24 cellular contexts compared by ENCODE assay signal in the genomic region with DNA sequence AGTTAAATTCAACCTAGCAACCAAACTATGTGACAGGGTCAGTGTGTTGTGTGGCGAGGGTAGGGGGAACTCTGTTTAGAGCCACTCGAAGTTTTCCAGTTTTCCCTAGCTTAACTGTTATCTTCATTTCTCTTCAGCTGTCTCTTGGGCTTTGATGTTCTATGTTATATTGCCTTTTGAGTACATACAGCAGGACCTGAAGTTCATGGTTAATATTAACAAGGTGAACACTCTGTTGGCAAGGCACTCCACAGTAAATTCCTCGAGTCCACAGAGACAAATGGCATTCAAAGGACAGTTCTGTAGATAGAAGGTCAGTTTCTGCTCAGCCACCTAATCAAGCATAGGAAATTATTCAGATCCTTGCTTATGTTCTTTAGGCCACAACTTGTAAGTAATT.
A peak's percentile ranks its signal among the peaks of the same experiment; 100 is the strongest.
DNase-seq lines count a peak whose midpoint lies in the region; ATAC-seq and TF ChIP-seq lines count a peak whose summit lies in the region.
"Had no signal": no experiment of that assay in that cellular context is flagged by ENCODE, and none has a peak within 500 bp of the region (broad histone marks: within the 10 kb centered on the region; RNA-seq: fewer than 3 reads in every experiment).

No MANE protein-coding gene starts in this region.

- no peaks in the 10 kb centered on the region for H3K27me3 Mint-ChIP-seq in progenitor cell of endocrine pancreas

- intact Hi-C loops in right lobe of liver (cut with DNase I): no loop called here

- DNase-seq in cardiac muscle cell (ENCODE audit: low read depth in 1 of 2, low spot score in 1 of 2) (peak in 1 of 2 donors; percentile 58), right atrium auricular region (ENCODE audit: low spot score) (no peak), coronary artery (ENCODE audit: low spot score) (no peak), right lobe of liver (no peak), thoracic aorta (ENCODE audit: low spot score) (no peak), progenitor cell of endocrine pancreas (ENCODE audit: low spot score, unreplicated experiment) (no peak), DMS79 treated with DMSO at 0.1 percent for 48 hours (lab: John Stamatoyannopoulos, UW) (no peak)
- no peak for DNase-seq in activated CD8-positive, alpha-beta memory T cell treated with anti-CD3 and anti-CD28 coated beads, Interleukin-2, amount 50 U/mL, for 48 hours
- DNase-seq: activated CD4-positive, alpha-beta T cell treated with anti-CD3 and anti-CD28 coated beads for 36 hours; activated CD8-positive, alpha-beta memory T cell treated with anti-CD3 and anti-CD28 coated beads for 24 hours; activated effector memory CD4-positive, alpha-beta T cell treated with anti-CD3 and anti-CD28 coated beads, Interleukin-2, amount 50 U/mL, for 16 hours; activated naive CD8-positive, alpha-beta T cell treated with anti-CD3 and anti-CD28 coated beads for 36 hours; activated T-cell treated with anti-CD3 and anti-CD28 coated beads, Interleukin-2, amount 50 U/mL, for 1 hour; CD4-positive, CD25-positive, alpha-beta regulatory T cell; effector CD8-positive, alpha-beta T cell; Kasumi-1; MV-4-11; NCI-H146; psoas muscle had no signal

- peak; percentile 75 to 85 (median 82) for ATAC-seq in right lobe of liver
- ATAC-seq in thoracic aorta (ENCODE audit: insufficient number of reproducible peaks, low FRiP score, low read depth): no peak
- ATAC-seq: activated CD4-positive, alpha-beta T cell treated with anti-CD3 and anti-CD28 coated beads for 36 hours; GM12878; psoas muscle had no signal

- H3K27me3 ChIP-seq in cardiac muscle cell (no peaks in the 10 kb centered on the region), right atrium auricular region (no peaks in the 10 kb centered on the region), right lobe of liver (no peaks in the 10 kb centered on the region), thoracic aorta (replicated peaks; ENCODE audit: insufficient read depth) (no peaks in the 10 kb centered on the region)

- H3K4me3 Mint-ChIP-seq in progenitor cell of endocrine pancreas (ENCODE audit: low read depth): no peak overlapping the region
- H3K4me3 Mint-ChIP-seq: activated CD4-positive, alpha-beta T cell treated with anti-CD3 and anti-CD28 coated beads for 36 hours; activated naive CD8-positive, alpha-beta T cell treated with anti-CD3 and anti-CD28 coated beads for 36 hours; CD4-positive, CD25-positive, alpha-beta regulatory T cell; stimulated activated naive CD8-positive, alpha-beta T cell treated with anti-CD3 and anti-CD28 coated beads, Interleukin-15, Interleukin-2, amounts not matched to agents 100 ng/mL and 50 ng/mL, for 24 hours; T-helper 2 cell treated with Interferon-gamma antibody and Interleukin-4, amounts not matched to agents 5 μg/mL and 100 μg/mL, for 36 hours had no signal

- no peak overlapping the region for H3K27ac Mint-ChIP-seq in progenitor cell of endocrine pancreas
- H3K27ac Mint-ChIP-seq: activated CD4-positive, alpha-beta T cell treated with anti-CD3 and anti-CD28 coated beads for 36 hours; activated naive CD8-positive, alpha-beta T cell treated with anti-CD3 and anti-CD28 coated beads for 36 hours; CD4-positive, CD25-positive, alpha-beta regulatory T cell; stimulated activated naive CD8-positive, alpha-beta T cell treated with anti-CD3 and anti-CD28 coated beads, Interleukin-15, Interleukin-2, amounts not matched to agents 100 ng/mL and 50 ng/mL, for 24 hours; T-helper 2 cell treated with Interferon-gamma antibody and Interleukin-4, amounts not matched to agents 5 μg/mL and 100 μg/mL, for 36 hours had no signal

- TF ChIP-seq CTCF in cardiac muscle cell (IDR thresholded peaks at IDR 0.05; ENCODE audit: low read depth, low read length) (no peak), right atrium auricular region (IDR thresholded peaks at IDR 0.05) (no peak), coronary artery (IDR thresholded peaks at IDR 0.05) (no peak), right lobe of liver (IDR thresholded peaks at IDR 0.05) (no peak), thoracic aorta (IDR thresholded peaks at IDR 0.05) (no peak), progenitor cell of endocrine pancreas (IDR thresholded peaks at IDR 0.05; ENCODE audit: unreplicated experiment) (no peak)

- H3K4me3 ChIP-seq in cardiac muscle cell (no peak overlapping the region), right atrium auricular region (no peak overlapping the region), coronary artery (no peak overlapping the region), right lobe of liver (no peak overlapping the region), thoracic aorta (no peak overlapping the region)
- H3K4me3 ChIP-seq: GM12878, lung, psoas muscle had no signal

- no peaks in the 10 kb centered on the region for H3K9me3 Mint-ChIP-seq in progenitor cell of endocrine pancreas (ENCODE audit: low read depth)
- H3K9me3 Mint-ChIP-seq: activated naive CD8-positive, alpha-beta T cell treated with anti-CD3 and anti-CD28 coated beads for 36 hours; CD4-positive, CD25-positive, alpha-beta regulatory T cell; stimulated activated naive CD8-positive, alpha-beta T cell treated with anti-CD3 and anti-CD28 coated beads, Interleukin-15, Interleukin-2, amounts not matched to agents 100 ng/mL and 50 ng/mL, for 24 hours; T-helper 2 cell treated with Interferon-gamma antibody and Interleukin-4, amounts not matched to agents 5 μg/mL and 100 μg/mL, for 36 hours had no signal

- peak overlapping the region; percentile 57 for H3K27ac ChIP-seq in cardiac muscle cell
- H3K27ac ChIP-seq in right atrium auricular region: peak overlapping the region in 1 of 2 donors; percentile 87
- peak overlapping the region; percentile 75 to 94 for H3K27ac ChIP-seq in coronary artery
- no peak overlapping the region for H3K27ac ChIP-seq in right lobe of liver
- H3K27ac ChIP-seq in thoracic aorta: peak overlapping the region; percentile 82 to 93
- H3K27ac ChIP-seq: 22Rv1, psoas muscle had no signal

- H3K4me1 Mint-ChIP-seq in progenitor cell of endocrine pancreas (ENCODE audit: low read depth): peaks cover 37% of the 10 kb centered on the region
- H3K4me1 Mint-ChIP-seq: activated CD4-positive, alpha-beta T cell treated with anti-CD3 and anti-CD28 coated beads for 36 hours; activated naive CD8-positive, alpha-beta T cell treated with anti-CD3 and anti-CD28 coated beads for 36 hours; CD4-positive, CD25-positive, alpha-beta regulatory T cell had no signal

- H3K4me1 ChIP-seq in cardiac muscle cell (ENCODE audit: low read depth): peaks cover 70% of the 10 kb centered on the region
- H3K4me1 ChIP-seq in right atrium auricular region: peaks cover 0 to 71% of the 10 kb centered on the region in 2 donors
- peaks cover 0 to 28% (median 0%) of the 10 kb centered on the region in 4 donors for H3K4me1 ChIP-seq in right lobe of liver
- H3K4me1 ChIP-seq in thoracic aorta (ENCODE audit: control insufficient read depth in 1 of 2, low read depth in 2 of 2): peaks cover 47 to 72% of the 10 kb centered on the region in 2 donors

- TF ChIP-seq POLR2A in right lobe of liver (IDR thresholded peaks at IDR 0.05): no peak

- no peaks in the 10 kb centered on the region for H3K9me3 ChIP-seq in cardiac muscle cell (ENCODE audit: low read depth)
- no peaks in the 10 kb centered on the region for H3K9me3 ChIP-seq in right atrium auricular region
- no peaks in the 10 kb centered on the region for H3K9me3 ChIP-seq in right lobe of liver
- no peaks in the 10 kb centered on the region for H3K9me3 ChIP-seq in thoracic aorta
- H3K9me3 ChIP-seq: psoas muscle had no signal

- WGBS in right lobe of liver (ENCODE audit: insufficient coverage, low coverage, low lambda C conversion rate, missing lambda C conversion rate): 37% methylated on average over 3 of the region's 3 CpGs

- H3K36me3 Mint-ChIP-seq in progenitor cell of endocrine pancreas (ENCODE audit: insufficient read depth): no peaks in the 10 kb centered on the region
- H3K36me3 Mint-ChIP-seq: activated naive CD8-positive, alpha-beta T cell treated with anti-CD3 and anti-CD28 coated beads for 36 hours; CD4-positive, CD25-positive, alpha-beta regulatory T cell had no signal

- H3K36me3 ChIP-seq in cardiac muscle cell (no peaks in the 10 kb centered on the region), right atrium auricular region (no peaks in the 10 kb centered on the region), right lobe of liver (no peaks in the 10 kb centered on the region), thoracic aorta (no peaks in the 10 kb centered on the region)

Comparison
In these comparisons a context has a peak if more than half of its experiments do, and no peak if none do; other contexts are left out.
1. H3K27ac ChIP-seq: peak in cardiac muscle cell (single experiment), coronary artery (2 of 2) and thoracic aorta (2 of 2); none in right lobe of liver (0 of 3).